12 cellular contexts compared by ENCODE assay signal in the genomic region with DNA sequence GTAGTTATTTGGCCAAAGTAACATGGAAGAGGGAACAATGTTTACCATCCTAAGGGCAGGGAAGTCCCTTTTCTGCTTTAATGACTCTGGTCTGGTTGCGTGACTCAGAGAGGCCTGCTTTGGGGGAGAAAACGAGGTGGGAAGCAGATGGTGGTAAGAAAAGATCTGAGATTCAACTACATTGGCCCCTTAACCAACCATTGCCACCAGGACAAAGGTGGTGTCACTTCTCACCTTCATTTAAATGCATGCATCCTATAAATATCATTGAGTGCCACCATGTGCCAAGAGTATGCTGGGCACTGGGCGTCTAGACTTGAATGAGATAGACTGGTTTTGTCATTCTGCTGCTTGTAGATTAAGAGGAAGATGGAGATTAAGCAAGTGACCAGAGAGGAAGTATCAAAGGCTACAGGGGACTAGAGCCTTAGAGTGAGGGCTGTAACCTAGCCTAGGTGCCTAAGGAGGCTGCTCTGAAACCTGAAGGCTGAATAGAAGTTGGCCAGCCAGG. TPM values are rescaled to one million over a fixed set of nuclear protein-coding genes. Genes with fewer than 3 reads are reported as not detected.
DNase-seq lines count a peak whose midpoint lies in the region; ATAC-seq and TF ChIP-seq lines count a peak whose summit lies in the region.
"Had no signal": no experiment of that assay in that cellular context is flagged by ENCODE, and none has a peak within 500 bp of the region (broad histone marks: within the 10 kb centered on the region; RNA-seq: fewer than 3 reads in every experiment).

No MANE protein-coding gene starts in this region.

- DNase-seq in CD14-positive monocyte (ENCODE audit: low spot score), result peak; percentile 71
- no peak for DNase-seq in T-cell
- DNase-seq in kidney tubule cell (ENCODE audit: low spot score), result peak; percentile 53
- no peak for DNase-seq in mesenchymal stem cell
- no peak for DNase-seq in GM23338 (ENCODE audit: low spot score)
- DNase-seq: activated CD8-positive, alpha-beta memory T cell treated with anti-CD3 and anti-CD28 coated beads, Interleukin-2, amount 50 U/mL, for 48 hours; esophagus squamous epithelium; HFFc6 had no signal

- POLR2A ChIA-PET in T-cell (lab: Charles Lee), result interaction anchor here in 1 of 2 donors (0.9 kb wide), 1 partner anchor 35 kb away, joined by 5 read pairs; no protein-coding TSS in a partner anchor

- no peak overlapping the region for H3K23ac ChIP-seq in mesenchymal stem cell (ENCODE audit: low read length in 2 of 2)

- peaks cover 11% of the 10 kb centered on the region for H3K4me1 ChIP-seq in mesenchymal stem cell (ENCODE audit: control insufficient read depth, insufficient read depth, low read depth, low read length)
- H3K4me1 ChIP-seq in GM23338 (ENCODE audit: insufficient read depth), result peaks cover 48% of the 10 kb centered on the region

- H3K4ac ChIP-seq in mesenchymal stem cell (ENCODE audit: low read depth in 1 of 2, low read length in 2 of 2), result no peak overlapping the region

- intact Hi-C loops in CD14-positive monocyte (cut with micrococcal nuclease), result loop anchor here in 1 of 2 donors (2.0 kb wide), 2 partner anchors 16 to 30 kb away; no protein-coding TSS in a partner anchor

- H3K36me3 ChIP-seq in mesenchymal stem cell (ENCODE audit: control insufficient read depth in 1 of 2, insufficient read depth in 2 of 2, low read depth in 1 of 2, low read length in 2 of 2), result no peaks in the 10 kb centered on the region
- no peaks in the 10 kb centered on the region for H3K36me3 ChIP-seq in GM23338 (ENCODE audit: insufficient read depth)
- H3K36me3 ChIP-seq: esophagus squamous epithelium, vagina had no signal

- H3K79me2 ChIP-seq in GM23338 (replicated peaks; ENCODE audit: insufficient read depth), result peaks cover 13% of the 10 kb centered on the region

- no peaks in the 10 kb centered on the region for H4K20me1 ChIP-seq in GM23338 (replicated peaks; ENCODE audit: insufficient read depth)

- no peak for ATAC-seq in T-cell (replicated peaks in 1 of 4)
- no peak for ATAC-seq in GM19395 (IDR thresholded peaks at IDR 0.05; ENCODE audit: unreplicated experiment)
- ATAC-seq in HG03571 (IDR thresholded peaks at IDR 0.05; ENCODE audit: unreplicated experiment), result no peak
- ATAC-seq in GM23338, result no peak

- H3K4me3 Mint-ChIP-seq in CD14-positive monocyte (peak overlapping the region in 1 of 2 donors; percentile 31), T-cell (peak overlapping the region in 2 of 3 donors; percentile 97 to 98), GM23338 (no peak overlapping the region)
- H3K4me3 Mint-ChIP-seq: HFFc6 had no signal

- no peaks in the 10 kb centered on the region for H3K79me1 ChIP-seq in mesenchymal stem cell (replicated peaks; ENCODE audit: low read length, poor library complexity, severe bottlenecking)

- no peak overlapping the region for H2BK120ac ChIP-seq in mesenchymal stem cell (ENCODE audit: low read depth, low read length)

- no peak overlapping the region for H3K18ac ChIP-seq in mesenchymal stem cell (ENCODE audit: low read depth in 1 of 2, low read length in 2 of 2)

- H2BK15ac ChIP-seq in mesenchymal stem cell (ENCODE audit: low read depth, poor library complexity, severe bottlenecking), result no peak overlapping the region

- no peak overlapping the region for H2AK5ac ChIP-seq in mesenchymal stem cell (ENCODE audit: low read length, severe bottlenecking)

- peak; percentile 32 for TF ChIP-seq POLR2A in GM18526 (IDR thresholded peaks at IDR 0.05; ENCODE audit: extremely low read depth, insufficient read length)

- H3K36me3 Mint-ChIP-seq in CD14-positive monocyte (no peaks in the 10 kb centered on the region), T-cell (peaks cover 56% of the 10 kb centered on the region), GM23338 (ENCODE audit: low read depth) (peaks cover 3% of the 10 kb centered on the region; the same call in 1 of the 3 replicates)

- H3K4me3 ChIP-seq in mesenchymal stem cell (ENCODE audit: insufficient read depth in 1 of 2, low read depth in 1 of 2, low read length in 2 of 2) (no peak overlapping the region), GM23338 (no peak overlapping the region)
- H3K4me3 ChIP-seq: esophagus squamous epithelium, vagina had no signal

- no peak overlapping the region for H4K91ac ChIP-seq in mesenchymal stem cell (ENCODE audit: low read length)

- no peak overlapping the region for H2BK5ac ChIP-seq in mesenchymal stem cell (ENCODE audit: low read depth, low read length, poor library complexity, severe bottlenecking)

- no peaks in the 10 kb centered on the region for H3K9me3 ChIP-seq in mesenchymal stem cell (ENCODE audit: control insufficient read depth, low read length)
- H3K9me3 ChIP-seq: esophagus squamous epithelium, vagina had no signal

- 0 out of 2 replicates have a peak, but pooled peaks cover 16% of the 10 kb centered on the region for H3F3A ChIP-seq in GM23338 (replicated peaks; ENCODE audit: low read depth)

- peaks cover 0 to 1% (median 0%) of the 10 kb centered on the region in 7 donors for H3K9me3 Mint-ChIP-seq in CD14-positive monocyte
- H3K9me3 Mint-ChIP-seq in T-cell, result no peaks in the 10 kb centered on the region
- H3K9me3 Mint-ChIP-seq in GM23338, result no peaks in the 10 kb centered on the region; the same call in 1 of the 3 replicates
- H3K9me3 Mint-ChIP-seq: HFFc6 had no signal

- H3K27ac ChIP-seq in mesenchymal stem cell (ENCODE audit: low read length, poor library complexity, severe bottlenecking) (no peak overlapping the region), GM23338 (ENCODE audit: low read depth) (no peak overlapping the region)
- H3K27ac ChIP-seq: vagina had no signal

- H4K8ac ChIP-seq in mesenchymal stem cell (ENCODE audit: low read length), result no peak overlapping the region

- H3K4me1 Mint-ChIP-seq in CD14-positive monocyte, result peaks cover 80% of the 10 kb centered on the region
- peaks cover 77 to 86% (median 84%) of the 10 kb centered on the region in 3 donors for H3K4me1 Mint-ChIP-seq in T-cell
- peaks cover 61% of the 10 kb centered on the region for H3K4me1 Mint-ChIP-seq in GM23338

- H2AFZ ChIP-seq in mesenchymal stem cell (ENCODE audit: low read depth, low read length) (no peak overlapping the region), GM23338 (no peak overlapping the region)

- no peaks in the 10 kb centered on the region for H3K9me2 ChIP-seq in GM23338 (ENCODE audit: insufficient read depth)

- WGBS in mesenchymal stem cell, result 75% methylated on average over 3 of the region's 3 CpGs

- no peak overlapping the region for H2BK12ac ChIP-seq in mesenchymal stem cell (ENCODE audit: low read length in 2 of 2)

- peak overlapping the region; percentile 94 to 99 (median 98) for H3K27ac Mint-ChIP-seq in CD14-positive monocyte
- peak overlapping the region; percentile 93 to 96 for H3K27ac Mint-ChIP-seq in T-cell
- H3K27ac Mint-ChIP-seq in GM23338, result no peak overlapping the region
- H3K27ac Mint-ChIP-seq: HFFc6 had no signal

- H3K4me2 ChIP-seq in mesenchymal stem cell (ENCODE audit: low read length, poor library complexity, severe bottlenecking) (no peak overlapping the region), GM23338 (no peak overlapping the region)

- no peak overlapping the region for H3K9ac ChIP-seq in mesenchymal stem cell (ENCODE audit: low read length)

- no peak for TF ChIP-seq CTCF in CD14-positive monocyte (IDR thresholded peaks at IDR 0.05)
- TF ChIP-seq CTCF in GM23338 (conservative IDR thresholded peaks at IDR 0.05; ENCODE audit: low read depth in 2 of 2), result no peak

- H3K27me3 ChIP-seq in mesenchymal stem cell (ENCODE audit: control insufficient read depth in 1 of 2, insufficient read depth in 1 of 2, low read length in 2 of 2), result peaks cover 31 to 58% of the 10 kb centered on the region in 2 experiments
- H3K27me3 ChIP-seq in GM23338 (ENCODE audit: insufficient read depth), result peaks cover 10% of the 10 kb centered on the region; the same call in 1 of the 2 replicates
- H3K27me3 ChIP-seq: vagina had no signal

- no peak overlapping the region for H3K14ac ChIP-seq in mesenchymal stem cell (ENCODE audit: low read length in 2 of 2)

- no peaks in the 10 kb centered on the region for H3K27me3 Mint-ChIP-seq in CD14-positive monocyte (ENCODE audit: low read depth in 3 of 3)
- no peaks in the 10 kb centered on the region for H3K27me3 Mint-ChIP-seq in T-cell
- peaks cover 7% of the 10 kb centered on the region for H3K27me3 Mint-ChIP-seq in GM23338 (ENCODE audit: insufficient read depth, low read depth, poor library complexity)

- CTCF ChIA-PET in T-cell (lab: Charles Lee), result interaction anchor here in 1 of 2 donors (1.3 to 1.8 kb wide), 2 partner anchors 18 to 155 kb away, joined by 3 to 5 read pairs; no protein-coding TSS in a partner anchor

TF ChIP-seq in GM23338, 12 proteins besides CTCF, POLR2A, EP300 and RAD21 (continues in another document):
- TF ChIP-seq ETS1 (IDR thresholded peaks at IDR 0.05) (no peak), JUNB (IDR thresholded peaks at IDR 0.05; ENCODE audit: unreplicated experiment) (no peak), STAT1 (IDR thresholded peaks at IDR 0.05; ENCODE audit: unreplicated experiment) (no peak), NANOG (IDR thresholded peaks at IDR 0.05; ENCODE audit: borderline replicate concordance) (no peak), ZNF331 (CRISPR knock-in tag; IDR thresholded peaks at IDR 0.05; ENCODE audit: low read depth) (no peak)

RNA-seq across cellular contexts. Expression of gene SORL1, which starts 3.6 kb away (rescaled TPM):
- polyA plus RNA-seq in CD14-positive monocyte (10 to 100 TPM; 52.5 to 59.4 TPM), GM23338 (2016; fragmentation: Nextera tagmentation; extraction: Ambion mirVana) (20.1 and 23.0 TPM in 2 replicates)
- 100 to 1,000 TPM; 361 to 422 (median 392) TPM for total RNA-seq in T-cell
- polyA plus RNA-seq in mesenchymal stem cell (2013, experiment 1 of 2), result 0.58 TPM
- polyA plus RNA-seq in mesenchymal stem cell (2013, experiment 2 of 2), result 0.56 TPM
- total RNA-seq in GM23338 (2014; rRNA removed; shearing (Covaris generic)), result 78.3 and 78.8 TPM in 2 replicates

Comparison
In these comparisons a context has a peak if more than half of its experiments do, and no peak if none do; other contexts are left out.
1. DNase-seq: peak in CD14-positive monocyte (single experiment) and kidney tubule cell (single experiment); none in T-cell (0 of 34), mesenchymal stem cell (single experiment) and GM23338 (single experiment).